Comparison of ENCODE assay signal across 16 cellular contexts in the genomic region with DNA sequence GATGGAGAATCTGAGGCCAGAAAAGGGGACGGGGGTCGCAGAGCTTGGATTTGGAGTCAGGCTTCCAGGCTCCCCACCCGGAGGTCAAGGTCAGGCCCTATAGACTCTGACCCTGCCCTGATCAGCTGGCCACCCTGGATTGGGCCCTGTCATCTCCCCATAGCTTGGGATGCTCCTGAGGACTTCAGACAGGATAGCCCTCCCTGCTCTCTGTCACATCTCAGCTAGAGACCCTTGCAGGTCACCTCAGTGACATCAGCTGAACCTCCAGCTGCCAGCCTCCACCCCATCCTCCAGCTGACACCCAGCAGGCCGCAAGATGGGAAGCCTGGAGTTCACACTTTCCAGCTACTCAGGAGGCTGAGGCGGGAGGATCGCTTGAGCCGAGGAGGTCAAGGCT. TPM values are rescaled to one million over a fixed set of nuclear protein-coding genes. Genes with fewer than 3 reads are reported as not detected.
DNase-seq lines count a peak whose midpoint lies in the region; ATAC-seq, FAIRE-seq and TF ChIP-seq lines count a peak whose summit lies in the region.
"Had no signal": no experiment of that assay in that cellular context is flagged by ENCODE, and none has a peak within 500 bp of the region (broad histone marks: within the 10 kb centered on the region; RNA-seq: fewer than 3 reads in every experiment).

No MANE protein-coding gene starts in this region.

- H3K9ac ChIP-seq in HepG2 (ENCODE audit: insufficient read depth, low read depth, low read length) (no peak overlapping the region), stomach smooth muscle (ENCODE audit: low read length in 2 of 2) (peak overlapping the region in 1 of 2 donors; percentile 5)

- no peaks in the 10 kb centered on the region for H3K9me3 Mint-ChIP-seq in activated CD4-positive, alpha-beta T cell treated with anti-CD3 and anti-CD28 coated beads, Interleukin-2, amount 10 ng/mL, durations not matched to agents 7 days and 5 days
- no peaks in the 10 kb centered on the region for H3K9me3 Mint-ChIP-seq in activated CD4-positive, alpha-beta memory T cell treated with anti-CD3 and anti-CD28 coated beads for 36 hours

- WGBS in HepG2 (ENCODE audit: low lambda C conversion rate): 47% methylated on average over 7 of the region's 7 CpGs

- ATAC-seq in HepG2 (no peak), foreskin keratinocyte (no peak)

- POLR2A ChIA-PET in activated CD4-positive, alpha-beta T cell treated with anti-CD3 and anti-CD28 coated beads, Interleukin-2, amount 10 ng/mL, durations not matched to agents 7 days and 5 days (lab: Charles Lee): interaction anchor here (0.8 to 1.0 kb wide), 2 partner anchors 10 to 13 kb away, joined by 3 to 4 read pairs; no protein-coding TSS in a partner anchor
- POLR2A ChIA-PET in activated CD4-positive, alpha-beta memory T cell treated with anti-CD3 and anti-CD28 coated beads for 36 hours (lab: Charles Lee): interaction anchor here (0.8 to 5.5 kb wide), 3 partner anchors 11 to 45 kb away, joined by 3 to 29 read pairs (median 4); partner anchors contain the start of gene RAB8A
- POLR2A ChIA-PET in HepG2 (lab: Yijun Ruan, JAX): interaction anchor here (1.1 to 1.5 kb wide), 4 partner anchors 15 to 112 kb away, joined by 3 to 6 read pairs (median 4); partner anchors contain the start of gene FAM32A

- no peak for DNase-seq in activated CD4-positive, alpha-beta T cell treated with anti-CD3 and anti-CD28 coated beads, Interleukin-2, amount 10 ng/mL, durations not matched to agents 7 days and 5 days
- no peak for DNase-seq in activated CD4-positive, alpha-beta T cell treated with anti-CD3 and anti-CD28 coated beads, Interleukin-2, amount 50 U/mL, for 1 hour
- no peak for DNase-seq in activated CD4-positive, alpha-beta memory T cell treated with anti-CD3 and anti-CD28 coated beads for 36 hours
- DNase-seq in HepG2 (ENCODE audit: low spot score) (no peak), RPMI8226 (no peak), BE2C (no peak), foreskin keratinocyte (no peak)
- DNase-seq: DND-41, NCI-H1105 treated with DMSO at 0.1 percent for 48 hours, NCI-H526 had no signal

- TF ChIP-seq EP300 in HepG2 (IDR thresholded peaks at IDR 0.05; ENCODE audit: low read depth in 2 of 2, low read length in 2 of 2) (no peak), HepG2 (CRISPR knock-in tag; IDR thresholded peaks at IDR 0.05; ENCODE audit: borderline replicate concordance) (no peak)

- no peak for FAIRE-seq in HepG2 (lab: Jason Lieb, UNC)
- FAIRE-seq: GM12891, H54, HTR-8/SVneo had no signal

- H3K27ac ChIP-seq in HepG2 (ENCODE audit: extremely low read length, insufficient read depth, low read length): no peak overlapping the region
- H3K27ac ChIP-seq in stomach smooth muscle (ENCODE audit: low read length): peak overlapping the region; percentile 100
- H3K27ac ChIP-seq in foreskin keratinocyte: no peak overlapping the region

- intact Hi-C loops in activated CD4-positive, alpha-beta memory T cell treated with anti-CD3 and anti-CD28 coated beads for 36 hours (cut with micrococcal nuclease): loop anchor here (10.0 kb wide), 2 partner anchors 251 to 1549 kb away; partner anchors contain the start of genes KLF2 and TECR
- intact Hi-C loops in HepG2 (cut with micrococcal nuclease; ENCODE audit: unreplicated experiment): no loop called here

- H4K20me1 ChIP-seq in HepG2 (ENCODE audit: insufficient read depth, low read length): peaks cover 1% of the 10 kb centered on the region; the same call in 1 of the 2 replicates

- in situ Hi-C loops in HepG2 (cut with HindIII; ENCODE audit: extremely low pct_ligation_motif_present, low pct_unique_long_range_greater_than_20kb): no loop called here

- peaks cover 16% of the 10 kb centered on the region for H3K79me2 ChIP-seq in HepG2 (ENCODE audit: insufficient read depth, low read length)

- H3K4me1 Mint-ChIP-seq in activated CD4-positive, alpha-beta T cell treated with anti-CD3 and anti-CD28 coated beads, Interleukin-2, amount 10 ng/mL, durations not matched to agents 7 days and 5 days: peaks cover 53% of the 10 kb centered on the region
- peaks cover 40% of the 10 kb centered on the region for H3K4me1 Mint-ChIP-seq in activated CD4-positive, alpha-beta memory T cell treated with anti-CD3 and anti-CD28 coated beads for 36 hours (ENCODE audit: low read depth)

- no peak overlapping the region for H2AFZ ChIP-seq in HepG2 (ENCODE audit: low read length)

- H3K4me3 Mint-ChIP-seq in activated CD4-positive, alpha-beta T cell treated with anti-CD3 and anti-CD28 coated beads, Interleukin-2, amount 10 ng/mL, durations not matched to agents 7 days and 5 days: no peak overlapping the region
- no peak overlapping the region for H3K4me3 Mint-ChIP-seq in activated CD4-positive, alpha-beta memory T cell treated with anti-CD3 and anti-CD28 coated beads for 36 hours

- BruUV-seq in HepG2 (replicated peaks; lab: Mats Ljungman, UMichigan): no TSS peak

- H3K9me3 ChIP-seq in HepG2 (ENCODE audit: low read length) (no peaks in the 10 kb centered on the region), stomach smooth muscle (ENCODE audit: control insufficient read depth in 2 of 2, low read length in 2 of 2) (no peaks in the 10 kb centered on the region), BE2C (no peaks in the 10 kb centered on the region; the same call in 1 of the 2 replicates)
- H3K9me3 ChIP-seq: right atrium auricular region had no signal

- peaks cover 13% of the 10 kb centered on the region for H3K36me3 Mint-ChIP-seq in activated CD4-positive, alpha-beta T cell treated with anti-CD3 and anti-CD28 coated beads, Interleukin-2, amount 10 ng/mL, durations not matched to agents 7 days and 5 days (ENCODE audit: low read depth)
- H3K36me3 Mint-ChIP-seq in activated CD4-positive, alpha-beta memory T cell treated with anti-CD3 and anti-CD28 coated beads for 36 hours: peaks cover 13% of the 10 kb centered on the region

- TF ChIP-seq CTCF in HepG2 (CRISPR knock-in tag; IDR thresholded peaks at IDR 0.05) (no peak), BE2C (IDR thresholded peaks at IDR 0.05; ENCODE audit: low read depth, low read length) (no peak), foreskin keratinocyte (conservative IDR thresholded peaks at IDR 0.05) (no peak)

- TF ChIP-seq RAD21 in HepG2 (CRISPR knock-in tag; IDR thresholded peaks at IDR 0.05): no peak

- no peaks in the 10 kb centered on the region for H3K27me3 Mint-ChIP-seq in activated CD4-positive, alpha-beta T cell treated with anti-CD3 and anti-CD28 coated beads, Interleukin-2, amount 10 ng/mL, durations not matched to agents 7 days and 5 days
- H3K27me3 Mint-ChIP-seq in activated CD4-positive, alpha-beta memory T cell treated with anti-CD3 and anti-CD28 coated beads for 36 hours: no peaks in the 10 kb centered on the region

- no peak overlapping the region for H3K4me3 ChIP-seq in HepG2 (replicated peaks in 1 of 3; ENCODE audit: insufficient read depth in 1 of 3, low read depth in 2 of 3, low read length in 3 of 3)
- peak overlapping the region in 1 of 2 donors; percentile 31 for H3K4me3 ChIP-seq in stomach smooth muscle (ENCODE audit: low read length in 2 of 2)
- H3K4me3 ChIP-seq in BE2C (ENCODE audit: low read depth, low read length): no peak overlapping the region
- H3K4me3 ChIP-seq: right atrium auricular region, SK-N-MC had no signal

- CTCF ChIA-PET in activated CD4-positive, alpha-beta T cell treated with anti-CD3 and anti-CD28 coated beads, Interleukin-2, amount 10 ng/mL, durations not matched to agents 7 days and 5 days (lab: Charles Lee): interaction anchor here (1.3 to 8.1 kb wide), 3 partner anchors 10 to 13 kb away, joined by 4 to 65 read pairs (median 10); no protein-coding TSS in a partner anchor
- CTCF ChIA-PET in activated CD4-positive, alpha-beta memory T cell treated with anti-CD3 and anti-CD28 coated beads for 36 hours (lab: Charles Lee): interaction anchor here (2.4 to 3.0 kb wide), 3 partner anchors 11 to 38 kb away, joined by 8 to 15 read pairs (median 13); partner anchors contain the start of gene RAB8A
- CTCF ChIA-PET in HepG2 (lab: Yijun Ruan, JAX; ENCODE audit: low intra/inter-chr PET ratio, low total read pairs): no interaction called here

- H3K36me3 ChIP-seq in HepG2 (replicated peaks in 1 of 2; ENCODE audit: control insufficient read depth in 1 of 2, insufficient read depth in 2 of 2, low read length in 2 of 2): no peaks in the 10 kb centered on the region
- H3K36me3 ChIP-seq in stomach smooth muscle (ENCODE audit: control insufficient read depth in 2 of 2, insufficient read depth in 2 of 2, low read length in 2 of 2): peaks cover 7 to 16% of the 10 kb centered on the region in 2 donors
- H3K36me3 ChIP-seq in BE2C: no peaks in the 10 kb centered on the region
- H3K36me3 ChIP-seq: right atrium auricular region had no signal

- no peaks in the 10 kb centered on the region for H3K27me3 ChIP-seq in HepG2 (ENCODE audit: control insufficient read depth in 1 of 2, insufficient read depth in 2 of 2, low read length in 2 of 2)
- H3K27me3 ChIP-seq in stomach smooth muscle (ENCODE audit: control insufficient read depth in 1 of 2, insufficient read depth in 2 of 2, low read length in 2 of 2): no peaks in the 10 kb centered on the region
- no peaks in the 10 kb centered on the region for H3K27me3 ChIP-seq in BE2C
- H3K27me3 ChIP-seq in foreskin keratinocyte: no peaks in the 10 kb centered on the region
- H3K27me3 ChIP-seq: right atrium auricular region had no signal

- peaks cover 80% of the 10 kb centered on the region for H3K4me1 ChIP-seq in HepG2 (ENCODE audit: insufficient read depth, low read length)
- H3K4me1 ChIP-seq in stomach smooth muscle (ENCODE audit: control insufficient read depth, insufficient read depth, low read length): peaks cover 70% of the 10 kb centered on the region
- no peaks in the 10 kb centered on the region for H3K4me1 ChIP-seq in BE2C
- peaks cover 4% of the 10 kb centered on the region for H3K4me1 ChIP-seq in foreskin keratinocyte

- no peak overlapping the region for H3K4me2 ChIP-seq in HepG2 (ENCODE audit: low read depth, low read length)

- H3K27ac Mint-ChIP-seq in activated CD4-positive, alpha-beta T cell treated with anti-CD3 and anti-CD28 coated beads, Interleukin-2, amount 10 ng/mL, durations not matched to agents 7 days and 5 days: peak overlapping the region; percentile 91
- H3K27ac Mint-ChIP-seq in activated CD4-positive, alpha-beta memory T cell treated with anti-CD3 and anti-CD28 coated beads for 36 hours: peak overlapping the region; percentile 91

- TF ChIP-seq POLR2A in HepG2 (IDR thresholded peaks at IDR 0.05; ENCODE audit: insufficient read depth in 1 of 2, low read depth in 2 of 2, low read length in 2 of 2): no peak

RNA-seq across cellular contexts. Expression of gene TPM4, which starts 2.8 kb away (rescaled TPM):
- 100 to 1,000 TPM; 422 to 485 TPM for total RNA-seq in activated CD4-positive, alpha-beta T cell treated with anti-CD3 and anti-CD28 coated beads, Interleukin-2, amount 10 ng/mL, durations not matched to agents 7 days and 5 days
- 100 to 1,000 TPM; 497 to 515 TPM for total RNA-seq in activated CD4-positive, alpha-beta memory T cell treated with anti-CD3 and anti-CD28 coated beads for 36 hours
- total RNA-seq in HepG2 (2016; rRNA removed; fragmentation: Illumina TruSeq; extraction: Trizol): 180 and 226 TPM in 2 replicates
- 81.5 and 84.8 TPM in 2 replicates for total RNA-seq in HepG2 (2016; cell fraction: cytosol; rRNA removed; fragmentation: Illumina TruSeq; extraction: Trizol; ENCODE audit: low read depth)
- 186 and 214 TPM in 2 replicates for total RNA-seq in HepG2 (2016; cell fraction: insoluble cytoplasmic fraction; rRNA removed; fragmentation: Illumina TruSeq; extraction: Trizol)
- 194 and 200 TPM in 2 replicates for total RNA-seq in HepG2 (2016; cell fraction: membrane; rRNA removed; fragmentation: Illumina TruSeq; extraction: Trizol)
- total RNA-seq in HepG2 (2016; cell fraction: nucleus; rRNA removed; fragmentation: Illumina TruSeq; extraction: Trizol): 74.9 and 75.0 TPM in 2 replicates
- 142 and 188 TPM in 2 replicates for polyA plus RNA-seq in HepG2 (2011; rRNA removed)
- polyA plus RNA-seq in HepG2 (2011; cell fraction: cytosol; rRNA removed): 121 and 146 TPM in 2 replicates
- 57.4 and 58.9 TPM in 2 replicates for polyA plus RNA-seq in HepG2 (2011; cell fraction: nucleus; rRNA removed)
- 139 and 145 TPM in 2 replicates for polyA plus RNA-seq in HepG2 (2012)
- 109 and 119 TPM in 2 replicates for polyA plus RNA-seq in HepG2 (2016; cell fraction: cytosol; fragmentation: Illumina TruSeq; extraction: Trizol; ENCODE audit: low read depth)
- polyA plus RNA-seq in HepG2 (2016; cell fraction: insoluble cytoplasmic fraction; fragmentation: Illumina TruSeq; extraction: Trizol; ENCODE audit: low read depth): 311 and 323 TPM in 2 replicates
- 206 and 209 TPM in 2 replicates for polyA plus RNA-seq in HepG2 (2016; cell fraction: membrane; fragmentation: Illumina TruSeq; extraction: Trizol; ENCODE audit: low read depth)
- 143 and 149 TPM in 2 replicates for polyA plus RNA-seq in HepG2 (2016; cell fraction: nucleus; fragmentation: Illumina TruSeq; extraction: Trizol; ENCODE audit: insufficient read depth, low read depth)
- polyA minus RNA-seq in HepG2 (2011; rRNA and poly(A)+ RNA removed; ENCODE audit: low replicate concordance): 72.8 and 124 TPM in 2 replicates
- polyA minus RNA-seq in HepG2 (2011; cell fraction: cytosol; rRNA and poly(A)+ RNA removed): 91.4 and 93.5 TPM in 2 replicates
- polyA minus RNA-seq in HepG2 (2011; cell fraction: nucleus; rRNA and poly(A)+ RNA removed): 76.0 and 77.5 TPM in 2 replicates
- 144 TPM for polyA plus RNA-seq in BE2C (2012; ENCODE audit: insufficient read depth, insufficient read length, low read depth)
- total RNA-seq in foreskin keratinocyte: 691 and 701 TPM in 2 replicates
- polyA plus RNA-seq in foreskin keratinocyte: 552 and 595 TPM in 2 replicates

RNA-seq across cellular contexts. Expression of gene RAB8A, which starts 38.2 kb away (rescaled TPM):
- 100 to 1,000 TPM; 167 to 175 TPM for total RNA-seq in activated CD4-positive, alpha-beta T cell treated with anti-CD3 and anti-CD28 coated beads, Interleukin-2, amount 10 ng/mL, durations not matched to agents 7 days and 5 days
- total RNA-seq in activated CD4-positive, alpha-beta memory T cell treated with anti-CD3 and anti-CD28 coated beads for 36 hours: 100 to 1,000 TPM; 146 to 154 TPM
- total RNA-seq in HepG2 (2016; rRNA removed; fragmentation: Illumina TruSeq; extraction: Trizol) (44.8 and 45.0 TPM in 2 replicates), foreskin keratinocyte (76.3 and 84.6 TPM in 2 replicates)
- total RNA-seq in HepG2 (2016; cell fraction: cytosol; rRNA removed; fragmentation: Illumina TruSeq; extraction: Trizol; ENCODE audit: low read depth): 12.2 and 13.0 TPM in 2 replicates
- total RNA-seq in HepG2 (2016; cell fraction: insoluble cytoplasmic fraction; rRNA removed; fragmentation: Illumina TruSeq; extraction: Trizol): 42.2 and 46.8 TPM in 2 replicates
- 26.3 and 29.3 TPM in 2 replicates for total RNA-seq in HepG2 (2016; cell fraction: membrane; rRNA removed; fragmentation: Illumina TruSeq; extraction: Trizol)
- 27.3 and 27.8 TPM in 2 replicates for total RNA-seq in HepG2 (2016; cell fraction: nucleus; rRNA removed; fragmentation: Illumina TruSeq; extraction: Trizol)
- polyA plus RNA-seq in HepG2 (2011; rRNA removed) (36.7 and 37.0 TPM in 2 replicates), foreskin keratinocyte (53.7 and 59.4 TPM in 2 replicates)
- polyA plus RNA-seq in HepG2 (2011; cell fraction: cytosol; rRNA removed): 37.0 and 45.8 TPM in 2 replicates
- 18.8 and 19.5 TPM in 2 replicates for polyA plus RNA-seq in HepG2 (2011; cell fraction: nucleus; rRNA removed)
- polyA plus RNA-seq in HepG2 (2012): 25.7 and 50.6 TPM in 2 replicates
- 9.1 and 10.9 TPM in 2 replicates for polyA plus RNA-seq in HepG2 (2016; cell fraction: cytosol; fragmentation: Illumina TruSeq; extraction: Trizol; ENCODE audit: low read depth)
- 58.6 and 65.5 TPM in 2 replicates for polyA plus RNA-seq in HepG2 (2016; cell fraction: insoluble cytoplasmic fraction; fragmentation: Illumina TruSeq; extraction: Trizol; ENCODE audit: low read depth)
- polyA plus RNA-seq in HepG2 (2016; cell fraction: membrane; fragmentation: Illumina TruSeq; extraction: Trizol; ENCODE audit: low read depth): 18.8 and 20.6 TPM in 2 replicates
- polyA plus RNA-seq in HepG2 (2016; cell fraction: nucleus; fragmentation: Illumina TruSeq; extraction: Trizol; ENCODE audit: insufficient read depth, low read depth): 51.5 and 63.5 TPM in 2 replicates
- polyA minus RNA-seq in HepG2 (2011; rRNA and poly(A)+ RNA removed; ENCODE audit: low replicate concordance): 59.4 and 156 TPM in 2 replicates
- 50.6 TPM in 2 replicates for polyA minus RNA-seq in HepG2 (2011; cell fraction: cytosol; rRNA and poly(A)+ RNA removed)
- polyA minus RNA-seq in HepG2 (2011; cell fraction: nucleus; rRNA and poly(A)+ RNA removed): 60.1 and 69.0 TPM in 2 replicates
- polyA plus RNA-seq in BE2C (2012; ENCODE audit: insufficient read depth, insufficient read length, low read depth): 101 TPM
